7 cellular contexts compared by ENCODE assay signal in the genomic region with DNA sequence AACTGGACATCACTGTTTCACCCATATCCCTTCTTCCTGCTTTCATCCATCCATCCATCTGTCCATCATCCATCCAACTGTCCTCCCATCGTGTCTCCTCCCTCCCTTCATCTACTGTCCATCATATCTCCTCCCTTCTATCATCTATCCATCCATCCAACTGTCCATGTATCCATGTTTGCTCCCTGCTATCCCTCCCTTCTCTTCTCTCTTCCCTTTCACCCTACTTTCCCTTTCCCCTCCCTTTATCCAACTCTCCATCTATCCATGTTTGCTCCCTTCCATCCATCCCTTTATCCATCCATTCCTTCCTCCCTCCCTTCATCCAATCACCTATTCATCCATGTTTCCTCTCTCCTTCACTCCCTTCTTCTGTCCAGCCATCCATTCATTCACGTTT.
"Had no signal": no experiment of that assay in that cellular context is flagged by ENCODE, and none has a peak within 500 bp of the region (broad histone marks: within the 10 kb centered on the region; RNA-seq: fewer than 3 reads in every experiment).

No MANE protein-coding gene starts in this region.

- ATAC-seq: GM23338, HepG2 had no signal

- H3K27ac Mint-ChIP-seq: GM23338, H9, IgD-negative memory B cell had no signal

- H3K36me3 Mint-ChIP-seq: IgD-negative memory B cell had no signal

- DNase-seq: H9, HCEC 1CT, KBM-7 had no signal

- H3K27ac ChIP-seq: HL-60 had no signal

- H3K4me3 Mint-ChIP-seq: GM23338, H9, IgD-negative memory B cell had no signal

- H3K4me3 ChIP-seq: GM23338 had no signal

- H3K4me1 Mint-ChIP-seq: GM23338, H9, IgD-negative memory B cell had no signal
